Comparison of ENCODE assay signal across 8 cellular contexts in genomic region chr7:36391436-36392198, GRCh38. TPM values are rescaled to one million over a fixed set of nuclear protein-coding genes. Genes with fewer than 3 reads are reported as not detected.
DNase-seq lines count a peak whose midpoint lies in the region; ATAC-seq and TF ChIP-seq lines count a peak whose summit lies in the region.

No MANE protein-coding gene starts in this region.

- no peaks in the 10 kb centered on the region for H3K27me3 ChIP-seq in WERI-Rb-1 (ENCODE audit: insufficient read depth, low read depth, severe bottlenecking)
- no peaks in the 10 kb centered on the region for H3K27me3 ChIP-seq in mesenchymal stem cell (ENCODE audit: control insufficient read depth in 1 of 2, insufficient read depth in 1 of 2, low read length in 2 of 2)
- H3K27me3 ChIP-seq in tibial nerve = no peaks in the 10 kb centered on the region

- H3K36me3 ChIP-seq in WERI-Rb-1 (peaks cover 22% of the 10 kb centered on the region), mesenchymal stem cell (ENCODE audit: control insufficient read depth in 1 of 2, insufficient read depth in 2 of 2, low read depth in 1 of 2, low read length in 2 of 2) (no peaks in the 10 kb centered on the region), tibial nerve (no peaks in the 10 kb centered on the region)

- H3K9me3 ChIP-seq in WERI-Rb-1 (ENCODE audit: severe bottlenecking) (peaks cover 3% of the 10 kb centered on the region), mesenchymal stem cell (ENCODE audit: control insufficient read depth, low read length) (peaks cover 5% of the 10 kb centered on the region), tibial nerve (no peaks in the 10 kb centered on the region)

- H3K14ac ChIP-seq in mesenchymal stem cell (ENCODE audit: low read length in 2 of 2) = no peak overlapping the region

- no peak overlapping the region for H2AK5ac ChIP-seq in mesenchymal stem cell (ENCODE audit: low read length, severe bottlenecking)

- H3K4me3 ChIP-seq in WERI-Rb-1 (ENCODE audit: low read depth, low read length) = peak overlapping the region; percentile 85
- peak overlapping the region in 1 of 2 experiments; percentile 95 for H3K4me3 ChIP-seq in mesenchymal stem cell (ENCODE audit: insufficient read depth in 1 of 2, low read depth in 1 of 2, low read length in 2 of 2)
- no peak overlapping the region for H3K4me3 ChIP-seq in tibial nerve

- WGBS in mesenchymal stem cell = 37% methylated on average over 9 of the region's 10 CpGs
- 50 to 54% methylated on average over 10 of the region's 10 CpGs for whole genome bisulfite sequencing in tibial nerve, 2 donors

- peak; percentile 49 for ATAC-seq in GM18909 (IDR thresholded peaks at IDR 0.05; ENCODE audit: poor library complexity, unreplicated experiment)
- ATAC-seq in HG03521 (IDR thresholded peaks at IDR 0.05; ENCODE audit: unreplicated experiment) = peak; percentile 39
- no peak for ATAC-seq in HG03097 (IDR thresholded peaks at IDR 0.05; ENCODE audit: low FRiP score, unreplicated experiment)

- no peaks in the 10 kb centered on the region for H3K79me1 ChIP-seq in mesenchymal stem cell (replicated peaks; ENCODE audit: low read length, poor library complexity, severe bottlenecking)

- H4K91ac ChIP-seq in mesenchymal stem cell (ENCODE audit: low read length) = no peak overlapping the region

- H3K4me1 ChIP-seq in mesenchymal stem cell (ENCODE audit: control insufficient read depth, insufficient read depth, low read depth, low read length) (peaks cover 10% of the 10 kb centered on the region), tibial nerve (peaks cover 3 to 24% (median 13%) of the 10 kb centered on the region in 4 donors)

- peak overlapping the region in 1 of 2 experiments; percentile 2 for H3K18ac ChIP-seq in mesenchymal stem cell (ENCODE audit: low read depth in 1 of 2, low read length in 2 of 2)

- no peak overlapping the region for H2BK15ac ChIP-seq in mesenchymal stem cell (ENCODE audit: low read depth, poor library complexity, severe bottlenecking)

- DNase-seq in DMS 273 (lab: John Stamatoyannopoulos, UW; ENCODE audit: unreplicated experiment) (peak; percentile 55), WERI-Rb-1 (no peak), mesenchymal stem cell (peak; percentile 27), tibial nerve (ENCODE audit: low spot score in 2 of 2) (no peak), HuH-7 (ENCODE audit: low spot score) (no peak)

- H2BK120ac ChIP-seq in mesenchymal stem cell (ENCODE audit: low read depth, low read length) = no peak overlapping the region

- no peak overlapping the region for H2BK12ac ChIP-seq in mesenchymal stem cell (ENCODE audit: low read length in 2 of 2)

- H3K27ac ChIP-seq in WERI-Rb-1 = peak overlapping the region; percentile 99; the same call in 1 of the 2 replicates
- H3K27ac ChIP-seq in mesenchymal stem cell (ENCODE audit: low read length, poor library complexity, severe bottlenecking) = peak overlapping the region; percentile 80
- no peak overlapping the region for H3K27ac ChIP-seq in tibial nerve

- H2BK5ac ChIP-seq in mesenchymal stem cell (ENCODE audit: low read depth, low read length, poor library complexity, severe bottlenecking) = no peak overlapping the region

- no peak for TF ChIP-seq EP300 in tibial nerve (IDR thresholded peaks at IDR 0.05)

- no peak for TF ChIP-seq CTCF in WERI-Rb-1 (IDR thresholded peaks at IDR 0.05; ENCODE audit: low read depth, low read length)
- no peak for TF ChIP-seq CTCF in tibial nerve (IDR thresholded peaks at IDR 0.05)

- H3K9ac ChIP-seq in mesenchymal stem cell (ENCODE audit: low read length) = peak overlapping the region; percentile 89

- H2AFZ ChIP-seq in mesenchymal stem cell (ENCODE audit: low read depth, low read length) = no peak overlapping the region

- H3K4ac ChIP-seq in mesenchymal stem cell (ENCODE audit: low read depth in 1 of 2, low read length in 2 of 2) = no peak overlapping the region

- no peak for TF ChIP-seq POLR2A in tibial nerve (IDR thresholded peaks at IDR 0.05)

- H4K8ac ChIP-seq in mesenchymal stem cell (ENCODE audit: low read length) = no peak overlapping the region

- H3K23ac ChIP-seq in mesenchymal stem cell (ENCODE audit: low read length in 2 of 2) = no peak overlapping the region

- H3K4me2 ChIP-seq in mesenchymal stem cell (ENCODE audit: low read length, poor library complexity, severe bottlenecking) = peak overlapping the region; percentile 20

RNA-seq across cellular contexts. Expression of gene ANLN, which starts 2.0 kb away (rescaled TPM):
- 18.8 TPM for polyA plus RNA-seq in mesenchymal stem cell (2013, experiment 1 of 2)
- 18.2 TPM for polyA plus RNA-seq in mesenchymal stem cell (2013, experiment 2 of 2)
- total RNA-seq in tibial nerve = 10 to 100 TPM in 1 of 4 donors, 1 to 10 TPM in 2, under 1 TPM in 1; 0.84 to 12.9 (median 4.1) TPM

Comparison
In these comparisons a context has a peak if more than half of its experiments do, and no peak if none do; other contexts are left out.
1. DNase-seq: peak in DMS 273 (single experiment) and mesenchymal stem cell (single experiment); none in WERI-Rb-1 (single experiment), tibial nerve (0 of 2) and HuH-7 (single experiment).
2. H3K27ac ChIP-seq: peak in WERI-Rb-1 (single experiment) and mesenchymal stem cell (single experiment); none in tibial nerve (0 of 4).